In the genomic region with DNA sequence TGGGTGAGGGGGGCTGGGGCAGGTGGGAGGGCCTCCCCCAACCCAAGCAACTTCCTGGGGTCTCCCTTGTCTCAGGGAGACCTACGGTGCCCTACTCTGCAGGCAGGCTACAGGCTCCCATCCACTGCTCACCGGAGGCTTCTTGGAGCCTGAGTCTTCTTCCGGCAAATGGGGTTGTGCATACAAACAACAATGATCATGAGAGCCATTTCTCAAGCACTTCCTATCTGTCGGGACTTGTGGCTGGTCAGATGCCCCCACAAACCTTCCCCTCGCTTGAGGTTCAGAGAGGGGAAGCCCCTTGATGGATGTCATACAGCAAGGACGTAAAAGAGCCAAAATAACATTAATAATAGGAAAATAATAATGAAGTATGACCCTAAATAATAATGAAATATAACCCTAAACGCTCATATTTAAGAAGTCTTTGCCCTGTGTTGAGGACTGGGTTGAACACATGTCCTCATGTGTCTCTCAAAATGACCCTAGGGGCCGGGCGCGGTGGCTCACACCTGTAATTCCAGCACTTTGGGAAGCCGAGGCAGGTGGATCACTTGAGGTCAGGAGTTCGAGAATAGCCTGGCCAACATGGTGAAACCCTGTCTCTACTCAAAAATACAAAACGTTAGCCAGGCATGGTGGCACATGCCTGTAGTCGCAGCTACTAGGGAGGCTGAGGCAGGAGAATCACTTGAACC, we compare ENCODE assay signal across 11 cellular contexts. TPM values are rescaled to one million over a fixed set of nuclear protein-coding genes. Genes with fewer than 3 reads are reported as not detected.
DNase-seq lines count a peak whose midpoint lies in the region; ATAC-seq and TF ChIP-seq lines count a peak whose summit lies in the region.
"Had no signal": no experiment of that assay in that cellular context is flagged by ENCODE, and none has a peak within 500 bp of the region (broad histone marks: within the 10 kb centered on the region; RNA-seq: fewer than 3 reads in every experiment).

No MANE protein-coding gene starts in this region.

- intact Hi-C loops in esophagus squamous epithelium (cut with DNase I), result no loop called here

- no peak for ATAC-seq in HG02588 (IDR thresholded peaks at IDR 0.05; ENCODE audit: unreplicated experiment)
- ATAC-seq in GM18520 (IDR thresholded peaks at IDR 0.05; ENCODE audit: unreplicated experiment), result no peak
- ATAC-seq: PC-3 had no signal

- no peaks in the 10 kb centered on the region for H3K27me3 Mint-ChIP-seq in T-helper 1 cell treated with Interleukin-12 subunit alpha and Interleukin-12 subunit beta and Interleukin-4 antibody, amounts not matched to agents 30 μg/mL and 1 μg/mL, for 36 hours (ENCODE audit: low read depth)

- H3K27me3 ChIP-seq in esophagus squamous epithelium (no peaks in the 10 kb centered on the region), subcutaneous abdominal adipose tissue (ENCODE audit: control insufficient read depth in 5 of 5, insufficient read depth in 4 of 5, low read length in 5 of 5) (no peaks in the 10 kb centered on the region)

- H3K4me3 Mint-ChIP-seq in T-helper 1 cell treated with Interleukin-12 subunit alpha and Interleukin-12 subunit beta and Interleukin-4 antibody, amounts not matched to agents 30 μg/mL and 1 μg/mL, for 36 hours, result peak overlapping the region; percentile 99

- peak overlapping the region in 2 of 5 donors; percentile 15 to 21 for H3K9ac ChIP-seq in subcutaneous abdominal adipose tissue (ENCODE audit: low read length in 5 of 5)

- TF ChIP-seq CTCF in esophagus squamous epithelium (IDR thresholded peaks at IDR 0.05), result no peak

- peaks cover 30% of the 10 kb centered on the region for H3K36me3 Mint-ChIP-seq in T-helper 1 cell treated with Interleukin-12 subunit alpha and Interleukin-12 subunit beta and Interleukin-4 antibody, amounts not matched to agents 30 μg/mL and 1 μg/mL, for 36 hours (ENCODE audit: low read depth)

- WGBS in esophagus squamous epithelium, 2 donors, result 57 to 74% methylated on average over 8 to 14 of the region's 14 CpGs

- H3K9me3 ChIP-seq in esophagus squamous epithelium (no peaks in the 10 kb centered on the region), subcutaneous abdominal adipose tissue (ENCODE audit: control insufficient read depth in 5 of 5, low read length in 5 of 5) (no peaks in the 10 kb centered on the region)

- peaks cover 56% of the 10 kb centered on the region for H3K4me1 Mint-ChIP-seq in T-helper 1 cell treated with Interleukin-12 subunit alpha and Interleukin-12 subunit beta and Interleukin-4 antibody, amounts not matched to agents 30 μg/mL and 1 μg/mL, for 36 hours (ENCODE audit: low read depth)

- no peaks in the 10 kb centered on the region for H3K9me3 Mint-ChIP-seq in T-helper 1 cell treated with Interleukin-12 subunit alpha and Interleukin-12 subunit beta and Interleukin-4 antibody, amounts not matched to agents 30 μg/mL and 1 μg/mL, for 36 hours

- H3K27ac ChIP-seq in esophagus squamous epithelium (peak overlapping the region; percentile 9 to 61 (median 42)), subcutaneous abdominal adipose tissue (ENCODE audit: low read depth, low read length) (no peak overlapping the region)

- H3K4me3 ChIP-seq in esophagus squamous epithelium, result peak overlapping the region in 3 of 4 donors; percentile 36 to 59 (median 39)
- H3K4me3 ChIP-seq in subcutaneous abdominal adipose tissue (ENCODE audit: low read depth in 1 of 5, low read length in 5 of 5), result peak overlapping the region in 4 of 5 donors; percentile 12 to 62 (median 45)

- H3K36me3 ChIP-seq in esophagus squamous epithelium, result peaks cover 0 to 2% (median 0%) of the 10 kb centered on the region in 3 donors
- H3K36me3 ChIP-seq in subcutaneous abdominal adipose tissue (ENCODE audit: control insufficient read depth in 5 of 5, insufficient read depth in 5 of 5, low read length in 5 of 5), result peaks cover 0 to 5% (median 0%) of the 10 kb centered on the region in 5 donors

- peak overlapping the region; percentile 99 for H3K27ac Mint-ChIP-seq in T-helper 1 cell treated with Interleukin-12 subunit alpha and Interleukin-12 subunit beta and Interleukin-4 antibody, amounts not matched to agents 30 μg/mL and 1 μg/mL, for 36 hours

- TF ChIP-seq POLR2A in esophagus squamous epithelium (IDR thresholded peaks at IDR 0.05), result no peak

- H3K4me1 ChIP-seq in esophagus squamous epithelium (peaks cover 19 to 55% (median 27%) of the 10 kb centered on the region in 3 donors), subcutaneous abdominal adipose tissue (ENCODE audit: control insufficient read depth in 5 of 5, insufficient read depth in 5 of 5, low read length in 5 of 5) (peaks cover 0 to 42% (median 32%) of the 10 kb centered on the region in 5 donors)

- peak; percentile 52 for DNase-seq in activated CD8-positive, alpha-beta memory T cell treated with anti-CD3 and anti-CD28 coated beads for 24 hours
- DNase-seq in activated CD8-positive, alpha-beta memory T cell treated with anti-CD3 and anti-CD28 coated beads, Interleukin-2, amount 50 U/mL, for 4 hours, result no peak
- DNase-seq in esophagus squamous epithelium (lab: John Stamatoyannopoulos, UW) (no peak), NCI-H187 (lab: John Stamatoyannopoulos, UW) (no peak)
- DNase-seq: IMR-90, PC-3 had no signal

RNA-seq across cellular contexts. Expression of a gene that starts 0.7 kb away (rescaled TPM):
- total RNA-seq in esophagus squamous epithelium, result 10 to 100 TPM in 1 of 4 donors, 1 to 10 TPM in 3; 3.1 to 21.4 (median 5.3) TPM
- total RNA-seq: IMR-90, PC-3 had no signal

RNA-seq across cellular contexts. Expression of a gene that starts 10.9 kb away (rescaled TPM):
- 1 to 10 TPM in 1 of 4 donors, under 1 TPM in 2, not detected in 1; 0.13 to 1.5 (median 0.56) TPM for total RNA-seq in esophagus squamous epithelium
- total RNA-seq: PC-3 had no signal

RNA-seq across cellular contexts. Expression of a gene that starts 26.3 kb away (rescaled TPM):
- 10 to 100 TPM in 2 of 4 donors, 1 to 10 TPM in 2; 3.8 to 12.4 (median 8.2) TPM for total RNA-seq in esophagus squamous epithelium

RNA-seq across cellular contexts. Expression of a gene that starts 27.7 kb away (rescaled TPM):
- total RNA-seq in esophagus squamous epithelium, result not detected
- total RNA-seq: IMR-90 had no signal

RNA-seq across cellular contexts. Expression of a gene that starts 52.1 kb away (rescaled TPM):
- total RNA-seq in esophagus squamous epithelium, result not detected
- total RNA-seq: IMR-90, PC-3, subcutaneous adipose tissue had no signal
